Comparison of ENCODE assay signal across 8 cellular contexts in genomic region chr5:82277987-82278710, GRCh38. TPM values are rescaled to one million over a fixed set of nuclear protein-coding genes. Genes with fewer than 3 reads are reported as not detected.
A peak's percentile ranks its signal among the peaks of the same experiment; 100 is the strongest.
DNase-seq lines count a peak whose midpoint lies in the region; ATAC-seq and TF ChIP-seq lines count a peak whose summit lies in the region.

TSS of gene RPS23 (minus strand) at chr5:82278354. CDS start at chr5:82278323, 31 bp downstream.

- peak within 1 kb of the TSS; percentile 99 for H3K27ac Mint-ChIP-seq in activated T-cell treated with anti-CD3 and anti-CD28 coated beads, Interleukin-2, amount 50 U/mL, for 24 hours

- no peak for TF ChIP-seq EP300 in Ishikawa (IDR thresholded peaks at IDR 0.05; ENCODE audit: borderline replicate concordance)

- peaks cover 4 to 5% of the 10 kb centered on the region in 2 donors for H3K4me1 ChIP-seq in muscle layer of duodenum (ENCODE audit: control insufficient read depth in 1 of 2, insufficient read depth in 2 of 2, low read length in 2 of 2)

- peak within 1 kb of the TSS; percentile 87 for H3K4me3 Mint-ChIP-seq in activated T-cell treated with anti-CD3 and anti-CD28 coated beads, Interleukin-2, amount 50 U/mL, for 24 hours

- no peaks in the 10 kb centered on the region for H3K9me3 ChIP-seq in muscle layer of duodenum (ENCODE audit: control insufficient read depth in 1 of 2, low read length in 2 of 2)

- ATAC-seq in GM21576 (IDR thresholded peaks at IDR 0.05; ENCODE audit: unreplicated experiment) (peak; percentile 96), esophagus mucosa (peak; percentile 94)

- peaks cover 2% of the 10 kb centered on the region for H3K9me3 Mint-ChIP-seq in activated T-cell treated with anti-CD3 and anti-CD28 coated beads, Interleukin-2, amount 50 U/mL, for 24 hours

- peak; percentile 55 for DNase-seq in DMS153 (lab: John Stamatoyannopoulos, UW)
- DNase-seq in activated T-cell treated with anti-CD3 and anti-CD28 coated beads, Interleukin-2, amount 50 U/mL, for 24 hours: peak; percentile 93
- peak; percentile 82 to 84 for DNase-seq in stimulated activated CD8-positive, alpha-beta memory T cell treated with anti-CD3 and anti-CD28 coated beads, Interleukin-7, amount 100 ng/mL, for 4 hours (ENCODE audit: low read depth in 2 of 2)

- peak within 1 kb of the TSS; percentile 92 for H3K27ac ChIP-seq in muscle layer of duodenum (ENCODE audit: low read length)

- H3K27me3 ChIP-seq in muscle layer of duodenum (ENCODE audit: low read depth, low read length): no peaks in the 10 kb centered on the region

- H3K4me3 ChIP-seq in muscle layer of duodenum (ENCODE audit: low read depth in 1 of 2, low read length in 2 of 2): peak within 1 kb of the TSS; percentile 82 to 96

- peaks cover 58% of the 10 kb centered on the region for H3K4me1 Mint-ChIP-seq in activated T-cell treated with anti-CD3 and anti-CD28 coated beads, Interleukin-2, amount 50 U/mL, for 24 hours (ENCODE audit: low read depth)

- H3K36me3 Mint-ChIP-seq in activated T-cell treated with anti-CD3 and anti-CD28 coated beads, Interleukin-2, amount 50 U/mL, for 24 hours (ENCODE audit: low read depth): peaks cover 55% of the 10 kb centered on the region

- TF ChIP-seq RAD21 in Ishikawa (IDR thresholded peaks at IDR 0.05; ENCODE audit: low read depth): no peak

- peaks cover 22 to 27% of the 10 kb centered on the region in 2 donors for H3K36me3 ChIP-seq in muscle layer of duodenum (ENCODE audit: control insufficient read depth in 1 of 2, insufficient read depth in 2 of 2, low read length in 2 of 2)

- no peaks in the 10 kb centered on the region for H3K27me3 Mint-ChIP-seq in activated T-cell treated with anti-CD3 and anti-CD28 coated beads, Interleukin-2, amount 50 U/mL, for 24 hours

TF ChIP-seq in Ishikawa, 13 proteins besides CTCF, POLR2A, EP300 and RAD21:
- no peak for TF ChIP-seq EGR1 (IDR thresholded peaks at IDR 0.05)
- TF ChIP-seq, protein P1, sequence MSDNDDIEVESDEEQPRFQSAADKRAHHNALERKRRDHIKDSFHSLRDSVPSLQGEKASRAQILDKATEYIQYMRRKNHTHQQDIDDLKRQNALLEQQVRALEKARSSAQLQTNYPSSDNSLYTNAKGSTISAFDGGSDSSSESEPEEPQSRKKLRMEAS (IDR thresholded peaks at IDR 0.05): peak; percentile 90
- TF ChIP-seq ZBTB7A (IDR thresholded peaks at IDR 0.05; ENCODE audit: low read depth): 0 out of 2 replicates have a peak, but pooled peaks have one; percentile 35
- TF ChIP-seq YY1 (IDR thresholded peaks at IDR 0.05; ENCODE audit: low read depth): peak; percentile 44
- TF ChIP-seq TAF1 (IDR thresholded peaks at IDR 0.05; ENCODE audit: low read depth): peak; percentile 96
- no peak for TF ChIP-seq TEAD4 (IDR thresholded peaks at IDR 0.05)

TF ChIP-seq in PFSK-1, 5 proteins besides CTCF, POLR2A, EP300 and RAD21:
- TF ChIP-seq SIN3A (IDR thresholded peaks at IDR 0.05; ENCODE audit: borderline replicate concordance, insufficient read depth, low read length): no peak; the same call in 1 of the 2 replicates
- TF ChIP-seq, protein P2, sequence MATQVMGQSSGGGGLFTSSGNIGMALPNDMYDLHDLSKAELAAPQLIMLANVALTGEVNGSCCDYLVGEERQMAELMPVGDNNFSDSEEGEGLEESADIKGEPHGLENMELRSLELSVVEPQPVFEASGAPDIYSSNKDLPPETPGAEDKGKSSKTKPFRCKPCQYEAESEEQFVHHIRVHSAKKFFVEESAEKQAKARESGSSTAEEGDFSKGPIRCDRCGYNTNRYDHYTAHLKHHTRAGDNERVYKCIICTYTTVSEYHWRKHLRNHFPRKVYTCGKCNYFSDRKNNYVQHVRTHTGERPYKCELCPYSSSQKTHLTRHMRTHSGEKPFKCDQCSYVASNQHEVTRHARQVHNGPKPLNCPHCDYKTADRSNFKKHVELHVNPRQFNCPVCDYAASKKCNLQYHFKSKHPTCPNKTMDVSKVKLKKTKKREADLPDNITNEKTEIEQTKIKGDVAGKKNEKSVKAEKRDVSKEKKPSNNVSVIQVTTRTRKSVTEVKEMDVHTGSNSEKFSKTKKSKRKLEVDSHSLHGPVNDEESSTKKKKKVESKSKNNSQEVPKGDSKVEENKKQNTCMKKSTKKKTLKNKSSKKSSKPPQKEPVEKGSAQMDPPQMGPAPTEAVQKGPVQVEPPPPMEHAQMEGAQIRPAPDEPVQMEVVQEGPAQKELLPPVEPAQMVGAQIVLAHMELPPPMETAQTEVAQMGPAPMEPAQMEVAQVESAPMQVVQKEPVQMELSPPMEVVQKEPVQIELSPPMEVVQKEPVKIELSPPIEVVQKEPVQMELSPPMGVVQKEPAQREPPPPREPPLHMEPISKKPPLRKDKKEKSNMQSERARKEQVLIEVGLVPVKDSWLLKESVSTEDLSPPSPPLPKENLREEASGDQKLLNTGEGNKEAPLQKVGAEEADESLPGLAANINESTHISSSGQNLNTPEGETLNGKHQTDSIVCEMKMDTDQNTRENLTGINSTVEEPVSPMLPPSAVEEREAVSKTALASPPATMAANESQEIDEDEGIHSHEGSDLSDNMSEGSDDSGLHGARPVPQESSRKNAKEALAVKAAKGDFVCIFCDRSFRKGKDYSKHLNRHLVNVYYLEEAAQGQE (IDR thresholded peaks at IDR 0.05; ENCODE audit: insufficient read depth in 1 of 2, low read depth in 2 of 2, low read length in 2 of 2): no peak
- TF ChIP-seq TAF1 (IDR thresholded peaks at IDR 0.05; ENCODE audit: borderline replicate concordance, insufficient read depth, low read length): peak; percentile 94
- TF ChIP-seq FOXP2 (optimal IDR thresholded peaks at IDR 0.05; ENCODE audit: borderline replicate concordance, extremely low read depth, extremely low read length, insufficient read depth): peak; percentile 53
- peak; percentile 96 for TF ChIP-seq POLR2AphosphoS5 (IDR thresholded peaks at IDR 0.05; ENCODE audit: low read depth, low read length)

RNA-seq across cellular contexts. Expression of gene RPS23, which starts in this region (rescaled TPM):
- 3,759 TPM for polyA plus RNA-seq in PFSK-1 (2012; ENCODE audit: insufficient read length, low read depth)
- 1,616 TPM for total RNA-seq in esophagus mucosa

Comparison
In these comparisons a context has a peak if more than half of its experiments do, and no peak if none do; other contexts are left out.
1. Peak in every context shown above with its lines: DNase-seq, ATAC-seq, H3K4me3 ChIP-seq and H3K27ac ChIP-seq.